In genomic region chrM:11642-12298, GRCh38 we compare ENCODE assay signal across 34 cellular contexts.
"Had no signal": no experiment of that assay in that cellular context is flagged by ENCODE, and none has a peak within 500 bp of the region (broad histone marks: within the 10 kb centered on the region; RNA-seq: fewer than 3 reads in every experiment).

No MANE protein-coding gene starts in this region.

- H3K36me3 ChIP-seq: adrenal gland, brain microvascular endothelial cell, breast epithelium had no signal

- H3K9me3 ChIP-seq: adrenal gland, body of pancreas, breast epithelium had no signal

- H3K4me1 ChIP-seq: adrenal gland, body of pancreas, breast epithelium had no signal

- H3K4me3 ChIP-seq: adrenal gland, body of pancreas, breast epithelium had no signal

- ATAC-seq: activated CD8-positive, alpha-beta T cell treated with anti-CD3 and anti-CD28 coated beads for 36 hours; activated naive CD4-positive, alpha-beta T cell treated with anti-CD3 and anti-CD28 coated beads, Interleukin-2, amount 50 U/mL, for 72 hours; activated T-cell treated with anti-CD3 and anti-CD28 coated beads, Interleukin-2, amount 50 U/mL, for 4 hours; activated T-cell treated with anti-CD3 and anti-CD28 coated beads, Interleukin-2, amount 50 U/mL, for 72 hours; activated T-helper 17 cell treated with anti-CD3 and anti-CD28 coated beads, Interleukin-2, amount 50 U/mL, for 72 hours; body of pancreas had no signal

- DNase-seq: activated B cell treated with CpG ODN at 0.5 μM for 24 hours; activated CD4-positive, alpha-beta memory T cell treated with anti-CD3 and anti-CD28 coated beads for 36 hours; activated CD4-positive, alpha-beta T cell treated with anti-CD3 and anti-CD28 coated beads for 4 hours; activated CD4-positive, alpha-beta T cell treated with anti-CD3 and anti-CD28 coated beads, Interleukin-2, amount 10 ng/mL, durations not matched to agents 24 days and 14 days; activated CD4-positive, alpha-beta T cell treated with anti-CD3 and anti-CD28 coated beads, Interleukin-2, amount 50 U/mL, for 1 hour; activated CD4-positive, alpha-beta T cell treated with anti-CD3 and anti-CD28 coated beads, Interleukin-2, amount 50 U/mL, for 4 hours; activated CD4-positive, CD25-positive, alpha-beta regulatory T cell treated with anti-CD3 and anti-CD28 coated beads, Interleukin-2, amount 50 U/mL, for 72 hours; activated CD8-positive, alpha-beta memory T cell treated with anti-CD3 and anti-CD28 coated beads, Interleukin-2, amount 50 U/mL, for 4 hours; activated CD8-positive, alpha-beta T cell treated with anti-CD3 and anti-CD28 coated beads for 36 hours; activated effector memory CD4-positive, alpha-beta T cell treated with anti-CD3 and anti-CD28 coated beads, Interleukin-2, amount 50 U/mL, for 16 hours; activated gamma-delta T cell treated with Interleukin-2 at 50 U/mL for 16 hours; activated naive CD4-positive, alpha-beta T cell; activated naive CD4-positive, alpha-beta T cell treated with anti-CD3 and anti-CD28 coated beads for 36 hours; activated naive CD4-positive, alpha-beta T cell treated with anti-CD3 and anti-CD28 coated beads, Interleukin-2, amount 50 U/mL, for 16 hours; activated naive CD8-positive, alpha-beta T cell treated with anti-CD3 and anti-CD28 coated beads for 36 hours; activated T-cell treated with anti-CD3 and anti-CD28 coated beads for 4 hours; activated T-cell treated with anti-CD3 and anti-CD28 coated beads, Interleukin-2, amount 50 U/mL, for 1 hour; activated T-cell treated with anti-CD3 and anti-CD28 coated beads, Interleukin-2, amount 50 U/mL, for 4 hours; activated T-cell treated with anti-CD3 and anti-CD28 coated beads, Interleukin-2, amount 50 U/mL, for 72 hours; adrenal gland; amniotic stem cell; aorta; body of pancreas; brain microvascular endothelial cell; central memory CD4-positive, alpha-beta T cell; T-helper 2 cell; T-helper 9 cell had no signal

- FAIRE-seq: astrocyte, colon, TTC549 had no signal

- H3K27ac ChIP-seq: adrenal gland, body of pancreas, brain microvascular endothelial cell, breast epithelium, VCaP had no signal

- H3K27me3 ChIP-seq: adrenal gland, body of pancreas, brain microvascular endothelial cell, breast epithelium had no signal
